8 cellular contexts compared by ENCODE assay signal in the genomic region with DNA sequence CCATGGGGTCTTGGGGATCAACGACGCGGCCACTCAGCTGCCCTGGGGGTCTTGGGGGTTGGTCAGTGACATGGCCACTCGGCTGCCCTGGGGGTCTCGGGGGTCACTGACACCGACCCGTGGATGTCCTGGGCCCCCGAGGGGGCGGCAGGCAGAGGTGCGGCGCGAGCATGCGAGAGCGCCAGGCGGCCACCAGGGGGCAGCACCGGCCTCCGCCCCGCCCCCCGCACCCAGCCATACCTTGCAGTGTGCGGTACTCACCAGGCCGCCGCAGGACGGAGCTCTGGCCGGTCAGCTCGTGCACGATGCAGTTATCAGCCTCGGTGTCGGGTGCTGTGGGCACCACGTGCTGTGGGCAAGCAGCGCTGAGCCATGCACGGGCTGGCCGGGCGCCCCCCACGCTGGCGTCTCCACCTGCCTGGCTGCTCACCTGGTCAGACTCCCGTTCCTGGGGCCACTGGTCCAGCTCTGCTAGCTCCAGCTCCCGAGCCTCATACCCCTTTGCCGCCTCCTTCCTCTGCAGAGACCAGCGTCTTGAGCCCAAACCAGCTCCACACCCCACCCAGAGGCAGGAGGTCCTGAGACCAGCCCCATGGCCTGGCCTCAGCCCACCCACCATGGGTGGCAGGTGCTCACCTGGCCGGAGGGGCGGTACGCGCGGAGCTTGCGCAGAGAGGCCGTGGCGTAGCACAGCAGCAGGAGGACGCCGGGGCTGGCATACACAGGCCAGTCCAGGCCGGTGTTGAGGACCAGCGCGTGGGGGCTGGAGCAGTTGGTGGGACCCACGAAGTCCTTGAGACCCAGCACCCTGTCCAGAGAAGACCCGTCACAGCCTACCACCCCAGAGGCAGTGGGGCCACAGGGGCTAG.
DNase-seq lines count a peak whose midpoint lies in the region; ATAC-seq and TF ChIP-seq lines count a peak whose summit lies in the region.

No MANE protein-coding gene starts in this region.

- no peak for TF ChIP-seq EP300 in Ishikawa (IDR thresholded peaks at IDR 0.05; ENCODE audit: borderline replicate concordance)

- DNase-seq in T1000 (lab: John Stamatoyannopoulos, UW) (peak; percentile 28), anterior cingulate cortex (lab: John Stamatoyannopoulos, UW) (peak in 43 of 58 donors; percentile 6 to 78 (median 40)), hypothalamus (lab: John Stamatoyannopoulos, UW) (peak in 40 of 51 donors; percentile 6 to 73 (median 38))
- DNase-seq in stimulated activated CD4-positive, alpha-beta T cell treated with anti-CD3 and anti-CD28 coated beads, Interleukin-12 subunit alpha, Interleukin-12 subunit beta, amount 100 ng/mL, for 48 hours (ENCODE audit: low read depth in 2 of 3, low spot score in 1 of 3): peak; percentile 31 to 62 (median 58)

- no peak for ATAC-seq in GM19035 (IDR thresholded peaks at IDR 0.05; ENCODE audit: unreplicated experiment)

- peak; percentile 71 for TF ChIP-seq RAD21 in Ishikawa (IDR thresholded peaks at IDR 0.05; ENCODE audit: low read depth)

- H3K27ac ChIP-seq in 22Rv1: peak overlapping the region; percentile 39; the same call in 1 of the 2 replicates

- peak; percentile 100 for TF ChIP-seq CTCF in 22Rv1 (IDR thresholded peaks at IDR 0.05)
- peak; percentile 91 for TF ChIP-seq CTCF in GM12872 (IDR thresholded peaks at IDR 0.05; ENCODE audit: insufficient read depth, low read depth, low read length)

TF ChIP-seq in Ishikawa, 13 proteins besides CTCF, POLR2A, EP300 and RAD21:
- TF ChIP-seq, protein P1, sequence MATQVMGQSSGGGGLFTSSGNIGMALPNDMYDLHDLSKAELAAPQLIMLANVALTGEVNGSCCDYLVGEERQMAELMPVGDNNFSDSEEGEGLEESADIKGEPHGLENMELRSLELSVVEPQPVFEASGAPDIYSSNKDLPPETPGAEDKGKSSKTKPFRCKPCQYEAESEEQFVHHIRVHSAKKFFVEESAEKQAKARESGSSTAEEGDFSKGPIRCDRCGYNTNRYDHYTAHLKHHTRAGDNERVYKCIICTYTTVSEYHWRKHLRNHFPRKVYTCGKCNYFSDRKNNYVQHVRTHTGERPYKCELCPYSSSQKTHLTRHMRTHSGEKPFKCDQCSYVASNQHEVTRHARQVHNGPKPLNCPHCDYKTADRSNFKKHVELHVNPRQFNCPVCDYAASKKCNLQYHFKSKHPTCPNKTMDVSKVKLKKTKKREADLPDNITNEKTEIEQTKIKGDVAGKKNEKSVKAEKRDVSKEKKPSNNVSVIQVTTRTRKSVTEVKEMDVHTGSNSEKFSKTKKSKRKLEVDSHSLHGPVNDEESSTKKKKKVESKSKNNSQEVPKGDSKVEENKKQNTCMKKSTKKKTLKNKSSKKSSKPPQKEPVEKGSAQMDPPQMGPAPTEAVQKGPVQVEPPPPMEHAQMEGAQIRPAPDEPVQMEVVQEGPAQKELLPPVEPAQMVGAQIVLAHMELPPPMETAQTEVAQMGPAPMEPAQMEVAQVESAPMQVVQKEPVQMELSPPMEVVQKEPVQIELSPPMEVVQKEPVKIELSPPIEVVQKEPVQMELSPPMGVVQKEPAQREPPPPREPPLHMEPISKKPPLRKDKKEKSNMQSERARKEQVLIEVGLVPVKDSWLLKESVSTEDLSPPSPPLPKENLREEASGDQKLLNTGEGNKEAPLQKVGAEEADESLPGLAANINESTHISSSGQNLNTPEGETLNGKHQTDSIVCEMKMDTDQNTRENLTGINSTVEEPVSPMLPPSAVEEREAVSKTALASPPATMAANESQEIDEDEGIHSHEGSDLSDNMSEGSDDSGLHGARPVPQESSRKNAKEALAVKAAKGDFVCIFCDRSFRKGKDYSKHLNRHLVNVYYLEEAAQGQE (IDR thresholded peaks at IDR 0.05; ENCODE audit: low read depth): no peak
- TF ChIP-seq CEBPB (IDR thresholded peaks at IDR 0.05): no peak
- TF ChIP-seq CREB1 (IDR thresholded peaks at IDR 0.05; ENCODE audit: low read depth): no peak
- TF ChIP-seq TEAD4 (IDR thresholded peaks at IDR 0.05): peak; percentile 44
- TF ChIP-seq YY1 (IDR thresholded peaks at IDR 0.05; ENCODE audit: low read depth): no peak
- 0 out of 2 replicates have a peak, but pooled peaks have one; percentile 39 for TF ChIP-seq TCF12 (IDR thresholded peaks at IDR 0.05; ENCODE audit: low read depth)
- TF ChIP-seq, protein P2, sequence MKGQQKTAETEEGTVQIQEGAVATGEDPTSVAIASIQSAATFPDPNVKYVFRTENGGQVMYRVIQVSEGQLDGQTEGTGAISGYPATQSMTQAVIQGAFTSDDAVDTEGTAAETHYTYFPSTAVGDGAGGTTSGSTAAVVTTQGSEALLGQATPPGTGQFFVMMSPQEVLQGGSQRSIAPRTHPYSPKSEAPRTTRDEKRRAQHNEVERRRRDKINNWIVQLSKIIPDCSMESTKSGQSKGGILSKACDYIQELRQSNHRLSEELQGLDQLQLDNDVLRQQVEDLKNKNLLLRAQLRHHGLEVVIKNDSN (IDR thresholded peaks at IDR 0.05): peak; percentile 71
- TF ChIP-seq, protein P3, sequence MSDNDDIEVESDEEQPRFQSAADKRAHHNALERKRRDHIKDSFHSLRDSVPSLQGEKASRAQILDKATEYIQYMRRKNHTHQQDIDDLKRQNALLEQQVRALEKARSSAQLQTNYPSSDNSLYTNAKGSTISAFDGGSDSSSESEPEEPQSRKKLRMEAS (IDR thresholded peaks at IDR 0.05): peak; percentile 97
- peak; percentile 81; the same call in 1 of the 2 replicates for TF ChIP-seq ZBTB7A (IDR thresholded peaks at IDR 0.05; ENCODE audit: low read depth)
TF ChIP-seq in Ishikawa: peak in this region for 5.
